Comparison of ENCODE assay signal across 21 cellular contexts in genomic region chr1:231630558-231631205, GRCh38. TPM values are rescaled to one million over a fixed set of nuclear protein-coding genes. Genes with fewer than 3 reads are reported as not detected.
A peak's percentile ranks its signal among the peaks of the same experiment; 100 is the strongest.
DNase-seq lines count a peak whose midpoint lies in the region; ATAC-seq and TF ChIP-seq lines count a peak whose summit lies in the region.
"Had no signal": no experiment of that assay in that cellular context is flagged by ENCODE, and none has a peak within 500 bp of the region (broad histone marks: within the 10 kb centered on the region; RNA-seq: fewer than 3 reads in every experiment).

No MANE protein-coding gene starts in this region.

- H3K27ac Mint-ChIP-seq in CD4-positive, CD25-positive, alpha-beta regulatory T cell = peak overlapping the region; percentile 43 to 78 (median 74)
- H3K27ac Mint-ChIP-seq in HFFc6 = peak overlapping the region; percentile 77
- H3K27ac Mint-ChIP-seq: activated CD8-positive, alpha-beta T cell treated with anti-CD3 and anti-CD28 coated beads, Interleukin-2, amount 10 ng/mL, durations not matched to agents 7 days and 5 days; activated T-helper 1 cell treated with anti-CD3 and anti-CD28 coated beads, Interleukin-12 subunit alpha, Interleukin-12 subunit beta, Interleukin-2, Interleukin-4 antibody, amounts not matched to agents 30 ng/mL and 10 ng/mL and 1 ng/mL, durations not matched to agents 14 hours and 24 hours and 36 hours; endodermal cell had no signal

- peak overlapping the region; percentile 52 for H3K4me2 ChIP-seq in osteoblast (ENCODE audit: insufficient read depth, low read length)

- no peak overlapping the region for H2AFZ ChIP-seq in osteoblast (ENCODE audit: low read length)

- H3K9me3 Mint-ChIP-seq in CD4-positive, CD25-positive, alpha-beta regulatory T cell = peaks cover 0 to 2% (median 0%) of the 10 kb centered on the region in 7 donors
- H3K9me3 Mint-ChIP-seq in HFFc6 = no peaks in the 10 kb centered on the region
- H3K9me3 Mint-ChIP-seq: activated T-helper 1 cell treated with anti-CD3 and anti-CD28 coated beads, Interleukin-12 subunit alpha, Interleukin-12 subunit beta, Interleukin-2, Interleukin-4 antibody, amounts not matched to agents 30 ng/mL and 10 ng/mL and 1 ng/mL, durations not matched to agents 14 hours and 24 hours and 36 hours; endodermal cell had no signal

- TF ChIP-seq CTCF in HFFc6 (IDR thresholded peaks at IDR 0.05) = no peak
- no peak for TF ChIP-seq CTCF in choroid plexus epithelial cell (conservative IDR thresholded peaks at IDR 0.05; ENCODE audit: low read depth, low read length)
- TF ChIP-seq CTCF in osteoblast (IDR thresholded peaks at IDR 0.05; ENCODE audit: extremely low read depth, low read depth, low read length) = no peak
- no peak for TF ChIP-seq CTCF in GM10248 (IDR thresholded peaks at IDR 0.05; ENCODE audit: control extremely low read depth, extremely low read depth, low read depth, missing control alignments)

- no peak overlapping the region for H3K4me3 Mint-ChIP-seq in CD4-positive, CD25-positive, alpha-beta regulatory T cell
- peak overlapping the region; percentile 68 for H3K4me3 Mint-ChIP-seq in HFFc6
- H3K4me3 Mint-ChIP-seq: activated CD8-positive, alpha-beta T cell treated with anti-CD3 and anti-CD28 coated beads, Interleukin-2, amount 10 ng/mL, durations not matched to agents 7 days and 5 days; activated T-helper 1 cell treated with anti-CD3 and anti-CD28 coated beads, Interleukin-12 subunit alpha, Interleukin-12 subunit beta, Interleukin-2, Interleukin-4 antibody, amounts not matched to agents 30 ng/mL and 10 ng/mL and 1 ng/mL, durations not matched to agents 14 hours and 24 hours and 36 hours; endodermal cell had no signal

- CTCF ChIA-PET in GM10248 (lab: Yijun Ruan, JAX) = interaction anchor here (0.8 to 2.0 kb wide), 3 partner anchors 10 to 14 kb away, joined by 3 to 6 read pairs (median 5); no protein-coding TSS in a partner anchor

- no peak overlapping the region for H3K4me3 ChIP-seq in CD4-positive, CD25-positive, alpha-beta regulatory T cell (ENCODE audit: low read depth, low read length)
- H3K4me3 ChIP-seq in choroid plexus epithelial cell (ENCODE audit: low read depth, low read length) = no peak overlapping the region
- peak overlapping the region; percentile 12 for H3K4me3 ChIP-seq in osteoblast (ENCODE audit: insufficient read depth, low read length)
- H3K4me3 ChIP-seq: GM12878, left lung, MG63, prostate gland, spleen, tibial artery had no signal

- peaks cover 26 to 39% (median 30%) of the 10 kb centered on the region in 4 donors for H3K4me1 Mint-ChIP-seq in CD4-positive, CD25-positive, alpha-beta regulatory T cell
- H3K4me1 Mint-ChIP-seq in HFFc6 (ENCODE audit: low read depth) = peaks cover 78% of the 10 kb centered on the region

- POLR2A ChIA-PET in GM10248 (lab: Yijun Ruan, JAX) = no interaction called here

- no peaks in the 10 kb centered on the region for H3K79me2 ChIP-seq in osteoblast (ENCODE audit: insufficient read depth, low read length)

- no peak overlapping the region for H3K27ac ChIP-seq in CD4-positive, CD25-positive, alpha-beta regulatory T cell (ENCODE audit: insufficient read depth, low read length, poor library complexity, severe bottlenecking)
- peak overlapping the region; percentile 22 for H3K27ac ChIP-seq in osteoblast (ENCODE audit: low read depth, low read length)
- H3K27ac ChIP-seq: foreskin keratinocyte, left lung, prostate gland, tibial artery had no signal

- no peaks in the 10 kb centered on the region for H3K36me3 ChIP-seq in CD4-positive, CD25-positive, alpha-beta regulatory T cell (ENCODE audit: control insufficient read depth, insufficient read depth, low read length)
- no peaks in the 10 kb centered on the region for H3K36me3 ChIP-seq in osteoblast (ENCODE audit: insufficient read depth, low read length)
- H3K36me3 ChIP-seq: left lung, MG63, prostate gland, tibial artery had no signal

- peaks cover 9% of the 10 kb centered on the region for H3K27me3 Mint-ChIP-seq in CD4-positive, CD25-positive, alpha-beta regulatory T cell
- H3K27me3 Mint-ChIP-seq in HFFc6 (ENCODE audit: insufficient read depth) = no peaks in the 10 kb centered on the region

- H3K9me3 ChIP-seq in CD4-positive, CD25-positive, alpha-beta regulatory T cell (ENCODE audit: control insufficient read depth in 2 of 2, low read length in 2 of 2) = no peaks in the 10 kb centered on the region
- no peaks in the 10 kb centered on the region for H3K9me3 ChIP-seq in osteoblast (ENCODE audit: low read depth, low read length)
- H3K9me3 ChIP-seq: left lung, MG63, prostate gland, spleen, tibial artery had no signal

- no peaks in the 10 kb centered on the region for H3K36me3 Mint-ChIP-seq in CD4-positive, CD25-positive, alpha-beta regulatory T cell
- H3K36me3 Mint-ChIP-seq in HFFc6 (ENCODE audit: low read depth) = no peaks in the 10 kb centered on the region; the same call in 1 of the 2 replicates

- peaks cover 31% of the 10 kb centered on the region for H3K4me1 ChIP-seq in CD4-positive, CD25-positive, alpha-beta regulatory T cell (ENCODE audit: control insufficient read depth, insufficient read depth, low read length, poor library complexity, severe bottlenecking)
- peaks cover 23% of the 10 kb centered on the region for H3K4me1 ChIP-seq in osteoblast (ENCODE audit: insufficient read depth, low read length)
- H3K4me1 ChIP-seq: prostate gland had no signal

- ATAC-seq in CD4-positive, CD25-positive, alpha-beta regulatory T cell (ENCODE audit: low read depth in 2 of 2) = no peak
- ATAC-seq in HG03571 (IDR thresholded peaks at IDR 0.05; ENCODE audit: unreplicated experiment) = no peak
- ATAC-seq: activated CD8-positive, alpha-beta T cell treated with anti-CD3 and anti-CD28 coated beads, Interleukin-2, amount 10 ng/mL, durations not matched to agents 7 days and 5 days; foreskin keratinocyte; GM12878; left lung had no signal

- no peak for DNase-seq in CD4-positive, CD25-positive, alpha-beta regulatory T cell
- DNase-seq in HFFc6 = peak; percentile 75
- peak; percentile 5 for DNase-seq in choroid plexus epithelial cell (ENCODE audit: low read depth)
- peak; percentile 89 for DNase-seq in osteoblast (ENCODE audit: insufficient read length, low spot score, missing footprints)
- no peak for DNase-seq in DMS79 (lab: John Stamatoyannopoulos, UW)
- no peak for DNase-seq in midbrain (lab: John Stamatoyannopoulos, UW)
- no peak for DNase-seq in GM10248 (ENCODE audit: extremely low spot score)
- DNase-seq: activated CD8-positive, alpha-beta T cell treated with anti-CD3 and anti-CD28 coated beads, Interleukin-2, amount 10 ng/mL, durations not matched to agents 7 days and 5 days; amygdala; cerebellar nuclear complex; endodermal cell; foreskin keratinocyte; left lung; MG63; NCI-H1694 treated with DMSO at 0.1 percent for 48 hours; spleen; tibial artery had no signal

- no peaks in the 10 kb centered on the region for H4K20me1 ChIP-seq in osteoblast (ENCODE audit: insufficient read depth, low read length)

- no peaks in the 10 kb centered on the region for H3K27me3 ChIP-seq in CD4-positive, CD25-positive, alpha-beta regulatory T cell (ENCODE audit: control insufficient read depth, insufficient read depth, low read length)
- no peaks in the 10 kb centered on the region for H3K27me3 ChIP-seq in osteoblast (ENCODE audit: insufficient read depth, low read length)
- H3K27me3 ChIP-seq: foreskin keratinocyte, left lung, MG63, spleen, tibial artery had no signal

RNA-seq across cellular contexts. Expression of gene DISC1, which starts 4.1 kb away (rescaled TPM):
- total RNA-seq in CD4-positive, CD25-positive, alpha-beta regulatory T cell = 25.5 TPM
- 1 to 10 TPM in 3 of 4 donors, under 1 TPM in 1; 0.78 to 4.9 (median 2.1) TPM for polyA plus RNA-seq in CD4-positive, CD25-positive, alpha-beta regulatory T cell
- 1 to 10 TPM; 1.3 to 4.3 (median 1.9) TPM for total RNA-seq in HFFc6 (2021; fragmentation: NEBNext Ultra II Directional; extraction: Animal tissue kit (Norgen Biotek cat#: 25700))
- 10.3 and 11.9 TPM in 2 replicates for total RNA-seq in osteoblast

Comparison
In these comparisons a context has a peak if more than half of its experiments do, and no peak if none do; other contexts are left out.
1. DNase-seq: peak in HFFc6 (single experiment), choroid plexus epithelial cell (single experiment) and osteoblast (single experiment); none in CD4-positive, CD25-positive, alpha-beta regulatory T cell (0 of 3), DMS79 (single experiment), midbrain (single experiment) and GM10248 (single experiment).